ENCODE assay signal across 15 cellular contexts in the genomic region with DNA sequence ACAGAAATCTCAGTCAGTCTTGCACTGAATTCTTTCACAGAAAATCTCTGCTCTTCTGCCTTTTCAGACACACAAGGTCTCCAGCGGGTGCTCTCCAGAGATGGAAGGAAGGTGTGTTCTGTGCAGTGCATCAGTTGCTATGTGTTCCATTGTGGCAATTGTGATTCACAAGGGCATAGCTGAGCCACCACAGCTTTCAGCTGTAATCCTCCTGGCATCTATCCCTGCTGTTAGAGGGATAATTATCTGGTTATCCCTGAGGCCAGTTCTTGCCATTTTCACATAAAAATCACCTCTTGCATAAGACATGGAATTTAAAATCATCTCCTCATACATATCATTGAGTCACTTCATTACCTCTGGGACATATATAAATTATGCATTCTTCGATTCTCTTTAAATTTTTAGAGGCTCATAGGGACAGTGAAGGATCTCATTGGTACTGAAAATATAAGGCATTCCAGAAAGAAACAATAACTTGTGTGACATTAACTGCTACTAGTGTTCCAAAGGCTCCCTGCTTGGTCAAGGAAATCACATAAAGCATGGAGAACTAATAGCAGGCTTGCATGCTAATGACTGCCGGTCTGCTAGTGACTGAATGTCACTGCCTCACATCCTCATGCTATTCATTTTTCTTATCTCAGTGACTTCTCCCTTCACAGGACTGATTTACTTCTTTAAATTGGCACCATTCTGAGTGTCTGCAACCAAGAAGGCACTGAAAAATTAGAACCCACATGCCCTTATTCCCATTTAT.
A peak's percentile ranks its signal among the peaks of the same experiment; 100 is the strongest.
DNase-seq lines count a peak whose midpoint lies in the region; ATAC-seq and TF ChIP-seq lines count a peak whose summit lies in the region.
"Had no signal": no experiment of that assay in that cellular context is flagged by ENCODE, and none has a peak within 500 bp of the region (broad histone marks: within the 10 kb centered on the region; RNA-seq: fewer than 3 reads in every experiment).

No MANE protein-coding gene starts in this region.

- no peak overlapping the region for H4K5ac ChIP-seq in H9 (ENCODE audit: insufficient read length, low read depth, low read length)

- no peak overlapping the region for H3K23ac ChIP-seq in H9 (ENCODE audit: insufficient read length, low read depth, low read length)

- 72 to 82% methylated on average over 3 of the region's 3 CpGs for WGBS in tibial nerve, 2 donors
- no CpG with 5 or more reads among the region's 3 CpGs for WGBS in H9 (ENCODE audit: extremely low coverage, insufficient read length, low lambda C conversion rate)

- H3K18ac ChIP-seq in H9 (ENCODE audit: insufficient read length, low read depth, low read length), result no peak overlapping the region

- H3K79me1 ChIP-seq in H9 (ENCODE audit: insufficient read depth, low read depth, low read length, poor library complexity, severe bottlenecking), result no peaks in the 10 kb centered on the region

- H3K9ac ChIP-seq in H9 (ENCODE audit: extremely low read depth, insufficient read length, low read length), result no peak overlapping the region

- no peak for ATAC-seq in left cardiac atrium
- ATAC-seq in HG02798 (IDR thresholded peaks at IDR 0.05; ENCODE audit: poor library complexity, unreplicated experiment), result no peak
- no peak for ATAC-seq in HG03432 (IDR thresholded peaks at IDR 0.05; ENCODE audit: unreplicated experiment)

- TF ChIP-seq POLR2A in tibial nerve (IDR thresholded peaks at IDR 0.05), result no peak

- H4K91ac ChIP-seq in H9 (ENCODE audit: insufficient read length, low read depth, low read length), result no peak overlapping the region

- H3K4me3 Mint-ChIP-seq in H9, result no peak overlapping the region
- H3K4me3 Mint-ChIP-seq: activated CD4-positive, alpha-beta memory T cell treated with anti-CD3 and anti-CD28 coated beads, Interleukin-2, amount 10 ng/mL, durations not matched to agents 7 days and 5 days had no signal

- intact Hi-C loops in left cardiac atrium (cut with DNase I), result no loop called here

- no peak overlapping the region for H2BK12ac ChIP-seq in H9 (ENCODE audit: insufficient read length, low read depth, low read length)

- H3K56ac ChIP-seq in H9 (ENCODE audit: insufficient read length, low read depth, low read length), result no peak overlapping the region

- H3K36me3 Mint-ChIP-seq in H9 (ENCODE audit: insufficient read depth in 1 of 3, low read depth in 3 of 3), result no peaks in the 10 kb centered on the region

- H3T11ph ChIP-seq in H9 (ENCODE audit: low read length), result no peak overlapping the region

- H2AK5ac ChIP-seq in H9 (ENCODE audit: insufficient read length, low read length), result no peak overlapping the region

- H3K27me3 ChIP-seq in cardiac muscle cell (no peaks in the 10 kb centered on the region), tibial nerve (no peaks in the 10 kb centered on the region), H9 (ENCODE audit: insufficient read depth, low read length) (no peaks in the 10 kb centered on the region)
- H3K27me3 ChIP-seq: dorsolateral prefrontal cortex had no signal

- no peaks in the 10 kb centered on the region for H4K20me1 ChIP-seq in H9 (ENCODE audit: control insufficient read depth, insufficient read depth, insufficient read length)

- H2AFZ ChIP-seq in H9 (ENCODE audit: low read length), result no peak overlapping the region

- H2BK15ac ChIP-seq in H9 (ENCODE audit: low read depth, low read length), result no peak overlapping the region

- no peaks in the 10 kb centered on the region for H3K9me3 Mint-ChIP-seq in H9

- H3K9me3 ChIP-seq in cardiac muscle cell (ENCODE audit: low read depth) (no peaks in the 10 kb centered on the region), tibial nerve (no peaks in the 10 kb centered on the region), H9 (ENCODE audit: control insufficient read depth, low read depth, low read length) (no peaks in the 10 kb centered on the region)

- H3K4me1 Mint-ChIP-seq in H9, result peaks cover 18 to 20% of the 10 kb centered on the region in 2 experiments

- DNase-seq in cardiac muscle cell (ENCODE audit: low read depth in 1 of 2, low spot score in 1 of 2) (no peak), left cardiac atrium (no peak), amniotic stem cell (lab: John Stamatoyannopoulos, UW) (peak; percentile 7), kidney glomerular epithelial cell (lab: John Stamatoyannopoulos, UW) (peak; percentile 37), tibial nerve (ENCODE audit: low spot score in 2 of 2) (no peak), H9 (no peak)
- DNase-seq: activated CD4-positive, alpha-beta memory T cell treated with anti-CD3 and anti-CD28 coated beads, Interleukin-2, amount 10 ng/mL, durations not matched to agents 7 days and 5 days; activated naive CD4-positive, alpha-beta T cell treated with anti-CD3 and anti-CD28 coated beads, Interleukin-2, amount 50 U/mL, for 16 hours; dorsolateral prefrontal cortex; MM.1S; NCI-H510A treated with DMSO at 0.1 percent for 48 hours; small intestine; T-helper 1 cell had no signal

- H4K8ac ChIP-seq in H9 (replicated peaks; ENCODE audit: insufficient read length, low read depth, low read length), result no peak overlapping the region

- H3K27me3 Mint-ChIP-seq in H9 (ENCODE audit: low read depth), result no peaks in the 10 kb centered on the region

- H3K79me2 ChIP-seq in H9 (ENCODE audit: insufficient read depth, low read length), result no peaks in the 10 kb centered on the region

- TF ChIP-seq CTCF in cardiac muscle cell (IDR thresholded peaks at IDR 0.05; ENCODE audit: low read depth, low read length) (no peak), tibial nerve (IDR thresholded peaks at IDR 0.05) (no peak), H9 (conservative IDR thresholded peaks at IDR 0.05) (no peak)

- H3K4me1 ChIP-seq in cardiac muscle cell (ENCODE audit: low read depth), result peaks cover 36% of the 10 kb centered on the region
- peaks cover 0 to 11% (median 4%) of the 10 kb centered on the region in 4 donors for H3K4me1 ChIP-seq in tibial nerve
- peaks cover 9% of the 10 kb centered on the region; the same call in 1 of the 2 replicates for H3K4me1 ChIP-seq in H9 (ENCODE audit: insufficient read depth, low read length)

- no peak overlapping the region for H3K14ac ChIP-seq in H9 (ENCODE audit: insufficient read depth, low read length)

- H3K36me3 ChIP-seq in cardiac muscle cell (no peaks in the 10 kb centered on the region), tibial nerve (no peaks in the 10 kb centered on the region)

- no peak for TF ChIP-seq EP300 in tibial nerve (IDR thresholded peaks at IDR 0.05)

- no peak overlapping the region for H2BK20ac ChIP-seq in H9 (ENCODE audit: low read depth, low read length, poor library complexity, severe bottlenecking)

- no peak overlapping the region for H3K4me2 ChIP-seq in H9 (ENCODE audit: insufficient read depth, insufficient read length, low read length)

- H3K23me2 ChIP-seq in H9 (ENCODE audit: insufficient read length, low read depth, low read length, poor library complexity, severe bottlenecking), result no peaks in the 10 kb centered on the region

- H3K4me3 ChIP-seq in cardiac muscle cell, result no peak overlapping the region
- no peak overlapping the region for H3K4me3 ChIP-seq in tibial nerve

- H3K27ac Mint-ChIP-seq in H9, result no peak overlapping the region
- H3K27ac Mint-ChIP-seq: activated CD4-positive, alpha-beta memory T cell treated with anti-CD3 and anti-CD28 coated beads, Interleukin-2, amount 10 ng/mL, durations not matched to agents 7 days and 5 days had no signal

- peak overlapping the region; percentile 49 for H3K27ac ChIP-seq in cardiac muscle cell
- no peak overlapping the region for H3K27ac ChIP-seq in tibial nerve
- no peak overlapping the region for H3K27ac ChIP-seq in H9 (ENCODE audit: insufficient read length, low read depth, low read length)

- no peak overlapping the region for H2BK5ac ChIP-seq in H9 (ENCODE audit: insufficient read length, low read length)

- no peak overlapping the region for H3K4ac ChIP-seq in H9 (ENCODE audit: low read depth, low read length)

- no peak overlapping the region for H2BK120ac ChIP-seq in H9 (ENCODE audit: low read depth, low read length, poor library complexity, severe bottlenecking)

Comparison
In these comparisons a context has a peak if more than half of its experiments do, and no peak if none do; other contexts are left out.
1. DNase-seq: peak in amniotic stem cell (single experiment) and kidney glomerular epithelial cell (single experiment); none in cardiac muscle cell (0 of 2), left cardiac atrium (single experiment), tibial nerve (0 of 2) and H9 (single experiment).